Comparison of ENCODE assay signal across 7 cellular contexts in the genomic region with DNA sequence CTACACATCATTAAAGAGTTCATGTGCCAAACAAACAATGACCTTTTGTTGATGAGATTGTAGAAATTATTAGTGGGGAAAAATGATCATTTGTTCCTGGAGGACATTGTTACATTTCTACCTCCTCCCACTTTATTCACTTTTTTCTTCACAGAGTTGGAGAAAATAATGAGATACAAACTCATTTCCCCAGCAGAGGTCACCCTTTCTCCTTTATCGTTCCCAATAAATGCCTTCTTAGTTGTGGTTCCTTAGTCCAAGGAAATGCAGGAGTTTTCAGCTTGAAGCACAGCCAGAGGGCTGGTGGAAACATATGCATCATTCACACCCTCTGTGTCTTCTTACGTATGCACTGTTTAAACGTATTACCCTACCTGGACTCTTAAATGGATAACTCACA.
DNase-seq lines count a peak whose midpoint lies in the region; ATAC-seq and TF ChIP-seq lines count a peak whose summit lies in the region.

No MANE protein-coding gene starts in this region.

- H3K9ac ChIP-seq in SU-DHL-6 (ENCODE audit: low read length) = no peak overlapping the region

- no peak overlapping the region for H2AFZ ChIP-seq in SU-DHL-6 (ENCODE audit: low read depth, low read length, severe bottlenecking)

- no peak overlapping the region for H3K4me2 ChIP-seq in SU-DHL-6 (ENCODE audit: low read depth, low read length, poor library complexity, severe bottlenecking)

- no peaks in the 10 kb centered on the region for H3K9me3 ChIP-seq in SU-DHL-6 (ENCODE audit: insufficient read depth, low read length)

- H3K27me3 ChIP-seq in SU-DHL-6 (ENCODE audit: low read length) = no peaks in the 10 kb centered on the region

- DNase-seq in GM10266 (ENCODE audit: extremely low spot score) (peak; percentile 27), NCI-H146 (lab: John Stamatoyannopoulos, UW) (peak; percentile 36), foreskin melanocyte (peak; percentile 63), putamen (ENCODE audit: low spot score) (peak; percentile 42)
- no peak for DNase-seq in activated T-cell treated with anti-CD3 and anti-CD28 coated beads, Interleukin-2, amount 50 U/mL, for 24 hours

- no peak overlapping the region for H3K4me3 ChIP-seq in SU-DHL-6 (ENCODE audit: insufficient read depth, low read length, poor library complexity, severe bottlenecking)

- H3K9me2 ChIP-seq in SU-DHL-6 (replicated peaks; ENCODE audit: insufficient read depth, low read length) = no peaks in the 10 kb centered on the region

- no peak overlapping the region for H3K4me3 Mint-ChIP-seq in activated T-cell treated with anti-CD3 and anti-CD28 coated beads, Interleukin-2, amount 50 U/mL, for 24 hours

- H3F3A ChIP-seq in SU-DHL-6 (ENCODE audit: insufficient read depth) = no peaks in the 10 kb centered on the region

- no peak overlapping the region for H3K27ac ChIP-seq in SU-DHL-6 (ENCODE audit: low read depth, low read length)

- no peaks in the 10 kb centered on the region for H3K36me3 Mint-ChIP-seq in activated T-cell treated with anti-CD3 and anti-CD28 coated beads, Interleukin-2, amount 50 U/mL, for 24 hours (ENCODE audit: low read depth)

- H3K27me3 Mint-ChIP-seq in activated T-cell treated with anti-CD3 and anti-CD28 coated beads, Interleukin-2, amount 50 U/mL, for 24 hours = peaks cover 14% of the 10 kb centered on the region

- H4K20me1 ChIP-seq in SU-DHL-6 (ENCODE audit: low read depth, low read length) = no peaks in the 10 kb centered on the region

- ATAC-seq in HG03520 (IDR thresholded peaks at IDR 0.05; ENCODE audit: unreplicated experiment) = no peak

- peak; percentile 42 for TF ChIP-seq CTCF in GM10266 (IDR thresholded peaks at IDR 0.05; ENCODE audit: control insufficient read depth, insufficient read depth, low read depth, missing control alignments)
- TF ChIP-seq CTCF in SU-DHL-6 (IDR thresholded peaks at IDR 0.05; ENCODE audit: insufficient read depth, low read length, poor library complexity, severe bottlenecking) = peak; percentile 35

- no peaks in the 10 kb centered on the region for H3K79me2 ChIP-seq in SU-DHL-6 (ENCODE audit: insufficient read depth, low read length)

- H3K9me3 Mint-ChIP-seq in activated T-cell treated with anti-CD3 and anti-CD28 coated beads, Interleukin-2, amount 50 U/mL, for 24 hours = no peaks in the 10 kb centered on the region

- H3K27ac Mint-ChIP-seq in activated T-cell treated with anti-CD3 and anti-CD28 coated beads, Interleukin-2, amount 50 U/mL, for 24 hours = no peak overlapping the region

- H3K36me3 ChIP-seq in SU-DHL-6 (ENCODE audit: low read length) = no peaks in the 10 kb centered on the region

- no peaks in the 10 kb centered on the region for H3K4me1 Mint-ChIP-seq in activated T-cell treated with anti-CD3 and anti-CD28 coated beads, Interleukin-2, amount 50 U/mL, for 24 hours (ENCODE audit: low read depth)
